14 cellular contexts compared by ENCODE assay signal in genomic region chr15:69045810-69046209, GRCh38. TPM values are rescaled to one million over a fixed set of nuclear protein-coding genes. Genes with fewer than 3 reads are reported as not detected.
DNase-seq lines count a peak whose midpoint lies in the region; ATAC-seq and TF ChIP-seq lines count a peak whose summit lies in the region.
"Had no signal": no experiment of that assay in that cellular context is flagged by ENCODE, and none has a peak within 500 bp of the region (broad histone marks: within the 10 kb centered on the region; RNA-seq: fewer than 3 reads in every experiment).

No MANE protein-coding gene starts in this region.

- no peaks in the 10 kb centered on the region for H3K36me3 Mint-ChIP-seq in stimulated activated effector memory CD8-positive, alpha-beta T cell treated with anti-CD3 and anti-CD28 coated beads, Interleukin-12 subunit alpha, Interleukin-12 subunit beta, amount 100 ng/mL, for 72 hours
- H3K36me3 Mint-ChIP-seq: immature natural killer cell had no signal

- no peaks in the 10 kb centered on the region for H3K36me3 ChIP-seq in SJCRH30

- H3K4me1 ChIP-seq in SJCRH30 = peaks cover 5% of the 10 kb centered on the region

- H3K27me3 ChIP-seq in SJCRH30 = peaks cover 4% of the 10 kb centered on the region; the same call in 1 of the 2 replicates

- no peak overlapping the region for H3K27ac ChIP-seq in SJCRH30
- H3K27ac ChIP-seq: 22Rv1 had no signal

- H3K4me1 Mint-ChIP-seq in stimulated activated effector memory CD8-positive, alpha-beta T cell treated with anti-CD3 and anti-CD28 coated beads, Interleukin-12 subunit alpha, Interleukin-12 subunit beta, amount 100 ng/mL, for 72 hours = no peaks in the 10 kb centered on the region
- H3K4me1 Mint-ChIP-seq: immature natural killer cell had no signal

- no peak overlapping the region for H3K4me3 Mint-ChIP-seq in stimulated activated effector memory CD8-positive, alpha-beta T cell treated with anti-CD3 and anti-CD28 coated beads, Interleukin-12 subunit alpha, Interleukin-12 subunit beta, amount 100 ng/mL, for 72 hours
- H3K4me3 Mint-ChIP-seq: immature natural killer cell had no signal

- H3K9me3 ChIP-seq in SJCRH30 (replicated peaks) = 0 out of 2 replicates have a peak, but pooled peaks cover 3% of the 10 kb centered on the region

- no peak for ATAC-seq in HG02852 (IDR thresholded peaks at IDR 0.05; ENCODE audit: unreplicated experiment)
- ATAC-seq in stimulated activated effector memory CD8-positive, alpha-beta T cell treated with anti-CD3 and anti-CD28 coated beads, Interleukin-12 subunit alpha, Interleukin-12 subunit beta, amount 100 ng/mL, for 72 hours = no peak

- H3K27ac Mint-ChIP-seq in stimulated activated effector memory CD8-positive, alpha-beta T cell treated with anti-CD3 and anti-CD28 coated beads, Interleukin-12 subunit alpha, Interleukin-12 subunit beta, amount 100 ng/mL, for 72 hours = no peak overlapping the region
- H3K27ac Mint-ChIP-seq: immature natural killer cell had no signal

- no peaks in the 10 kb centered on the region for H3K9me3 Mint-ChIP-seq in stimulated activated effector memory CD8-positive, alpha-beta T cell treated with anti-CD3 and anti-CD28 coated beads, Interleukin-12 subunit alpha, Interleukin-12 subunit beta, amount 100 ng/mL, for 72 hours
- H3K9me3 Mint-ChIP-seq: immature natural killer cell had no signal

- peak; percentile 10 for DNase-seq in DMS 273 (lab: John Stamatoyannopoulos, UW; ENCODE audit: unreplicated experiment)
- DNase-seq in DMS 273 treated with DMSO at 0.1 percent for 48 hours (lab: John Stamatoyannopoulos, UW) = no peak
- peak; percentile 34 to 45 for DNase-seq in SJCRH30
- peak; percentile 32 for DNase-seq in fibroblast of peridontal ligament (ENCODE audit: extremely low read depth)
- DNase-seq in retinal pigment epithelial cell (ENCODE audit: low read depth) = peak; percentile 17
- no peak for DNase-seq in stimulated activated effector memory CD8-positive, alpha-beta T cell treated with anti-CD3 and anti-CD28 coated beads, Interleukin-12 subunit alpha, Interleukin-12 subunit beta, amount 100 ng/mL, for 72 hours (ENCODE audit: low spot score in 2 of 2)
- no peak for DNase-seq in cortex of kidney (lab: John Stamatoyannopoulos, UW)
- DNase-seq: activated CD4-positive, alpha-beta T cell treated with anti-CD3 and anti-CD28 coated beads, Interleukin-2, amount 50 U/mL, for 1 hour; activated naive CD4-positive, alpha-beta T cell treated with anti-CD3 and anti-CD28 coated beads, Interleukin-2, amount 50 U/mL, for 16 hours; immature natural killer cell; NCI-H2081 treated with DMSO at 0.1 percent for 48 hours; RPMI8226 had no signal

- peak; percentile 51 for TF ChIP-seq CTCF in retinal pigment epithelial cell (conservative IDR thresholded peaks at IDR 0.05; ENCODE audit: low read depth, low read length)

- no peak overlapping the region for H3K4me3 ChIP-seq in SJCRH30
- no peak overlapping the region for H3K4me3 ChIP-seq in retinal pigment epithelial cell (ENCODE audit: low read length)

RNA-seq across cellular contexts. Expression of gene NOX5, which starts 31.3 kb away (rescaled TPM):
- total RNA-seq in SJCRH30 (2014; rRNA removed; shearing (Covaris generic)) = not detected in 2 replicates

Comparison
In these comparisons a context has a peak if more than half of its experiments do, and no peak if none do; other contexts are left out.
1. DNase-seq: peak in DMS 273 (single experiment), SJCRH30 (2 of 2), fibroblast of peridontal ligament (single experiment) and retinal pigment epithelial cell (single experiment); none in DMS 273 treated with DMSO at 0.1 percent for 48 hours (single experiment), stimulated activated effector memory CD8-positive, alpha-beta T cell treated with anti-CD3 and anti-CD28 coated beads, Interleukin-12 subunit alpha, Interleukin-12 subunit beta, amount 100 ng/mL, for 72 hours (0 of 2) and cortex of kidney (single experiment).